In genomic region chr15:101156509-101157159, GRCh38 we compare ENCODE assay signal across 11 cellular contexts.
A peak's percentile ranks its signal among the peaks of the same experiment; 100 is the strongest.
DNase-seq lines count a peak whose midpoint lies in the region; ATAC-seq and TF ChIP-seq lines count a peak whose summit lies in the region.
"Had no signal": no experiment of that assay in that cellular context is flagged by ENCODE, and none has a peak within 500 bp of the region (broad histone marks: within the 10 kb centered on the region; RNA-seq: fewer than 3 reads in every experiment).

No MANE protein-coding gene starts in this region.

- H3K9me3 ChIP-seq in testis = no peaks in the 10 kb centered on the region

- 90 to 92% methylated on average over 21 of the region's 21 CpGs for WGBS in testis, 2 donors

- ATAC-seq in GM21360 (IDR thresholded peaks at IDR 0.05; ENCODE audit: unreplicated experiment) (peak; percentile 93), HG03342 (IDR thresholded peaks at IDR 0.05; ENCODE audit: unreplicated experiment) (peak; percentile 89)
- ATAC-seq: sciatic nerve had no signal

- no peaks in the 10 kb centered on the region for H3K27me3 ChIP-seq in testis

- TF ChIP-seq POLR2A in testis (IDR thresholded peaks at IDR 0.05) = no peak

- H3K27ac ChIP-seq in testis (no peak overlapping the region), caudate nucleus (ENCODE audit: low read depth, low read length) (no peak overlapping the region)

- POLR2A ChIA-PET in GM10248 (lab: Yijun Ruan, JAX) = interaction anchor here (0.5 kb wide), 1 partner anchor 95 kb away, joined by 3 read pairs; the partner anchor contains the start of gene CHSY1

- intact Hi-C loops in testis (cut with DNase I; ENCODE audit: low total_unique reads) = no loop called here

- peak; percentile 86 for DNase-seq in GM10248 (ENCODE audit: extremely low spot score)
- peak; percentile 52 for DNase-seq in choroid plexus epithelial cell (ENCODE audit: low read depth)
- DNase-seq in nucleus accumbens (lab: John Stamatoyannopoulos, UW) = no peak
- DNase-seq in testis = no peak
- no peak for DNase-seq in caudate nucleus (lab: John Stamatoyannopoulos, UW)
- no peak for DNase-seq in HUDEP-2 (lab: John Stamatoyannopoulos, UW; ENCODE audit: unreplicated experiment in 76 of 76)
- DNase-seq: EL, NCI-H2029 had no signal

- H3K36me3 ChIP-seq in testis (ENCODE audit: low read depth, missing control alignments) = no peaks in the 10 kb centered on the region

- no peaks in the 10 kb centered on the region for H3K4me1 ChIP-seq in testis

- no peak overlapping the region for H3K4me3 ChIP-seq in choroid plexus epithelial cell (ENCODE audit: low read depth, low read length)
- no peak overlapping the region for H3K4me3 ChIP-seq in testis

- CTCF ChIA-PET in GM10248 (lab: Yijun Ruan, JAX) = interaction anchor here (0.7 to 1.3 kb wide), 9 partner anchors 10 to 149 kb away, joined by 3 to 5 read pairs (median 3); no protein-coding TSS in a partner anchor

- TF ChIP-seq CTCF in GM10248 (IDR thresholded peaks at IDR 0.05; ENCODE audit: control extremely low read depth, extremely low read depth, low read depth, missing control alignments) = no peak
- no peak for TF ChIP-seq CTCF in choroid plexus epithelial cell (conservative IDR thresholded peaks at IDR 0.05; ENCODE audit: low read depth, low read length)
- no peak for TF ChIP-seq CTCF in testis (IDR thresholded peaks at IDR 0.05)

Comparison
In these comparisons a context has a peak if more than half of its experiments do, and no peak if none do; other contexts are left out.
1. DNase-seq: peak in GM10248 (single experiment) and choroid plexus epithelial cell (single experiment); none in nucleus accumbens (0 of 56), testis (single experiment), caudate nucleus (0 of 61) and HUDEP-2 (0 of 76).